1 cellular context compared by ENCODE assay signal in genomic region chr18:59139615-59140286, GRCh38.
TF ChIP-seq lines count a peak whose summit lies in the region.

Gene SEC11C, plus strand, starts transcription at chr18:59139884. Its CDS starts 65 bp downstream, at chr18:59139949.

TF ChIP-seq in HepG2, 621 proteins besides CTCF, POLR2A, EP300 and RAD21 (continued from another document and continues in another):
- TF ChIP-seq, protein P1, sequence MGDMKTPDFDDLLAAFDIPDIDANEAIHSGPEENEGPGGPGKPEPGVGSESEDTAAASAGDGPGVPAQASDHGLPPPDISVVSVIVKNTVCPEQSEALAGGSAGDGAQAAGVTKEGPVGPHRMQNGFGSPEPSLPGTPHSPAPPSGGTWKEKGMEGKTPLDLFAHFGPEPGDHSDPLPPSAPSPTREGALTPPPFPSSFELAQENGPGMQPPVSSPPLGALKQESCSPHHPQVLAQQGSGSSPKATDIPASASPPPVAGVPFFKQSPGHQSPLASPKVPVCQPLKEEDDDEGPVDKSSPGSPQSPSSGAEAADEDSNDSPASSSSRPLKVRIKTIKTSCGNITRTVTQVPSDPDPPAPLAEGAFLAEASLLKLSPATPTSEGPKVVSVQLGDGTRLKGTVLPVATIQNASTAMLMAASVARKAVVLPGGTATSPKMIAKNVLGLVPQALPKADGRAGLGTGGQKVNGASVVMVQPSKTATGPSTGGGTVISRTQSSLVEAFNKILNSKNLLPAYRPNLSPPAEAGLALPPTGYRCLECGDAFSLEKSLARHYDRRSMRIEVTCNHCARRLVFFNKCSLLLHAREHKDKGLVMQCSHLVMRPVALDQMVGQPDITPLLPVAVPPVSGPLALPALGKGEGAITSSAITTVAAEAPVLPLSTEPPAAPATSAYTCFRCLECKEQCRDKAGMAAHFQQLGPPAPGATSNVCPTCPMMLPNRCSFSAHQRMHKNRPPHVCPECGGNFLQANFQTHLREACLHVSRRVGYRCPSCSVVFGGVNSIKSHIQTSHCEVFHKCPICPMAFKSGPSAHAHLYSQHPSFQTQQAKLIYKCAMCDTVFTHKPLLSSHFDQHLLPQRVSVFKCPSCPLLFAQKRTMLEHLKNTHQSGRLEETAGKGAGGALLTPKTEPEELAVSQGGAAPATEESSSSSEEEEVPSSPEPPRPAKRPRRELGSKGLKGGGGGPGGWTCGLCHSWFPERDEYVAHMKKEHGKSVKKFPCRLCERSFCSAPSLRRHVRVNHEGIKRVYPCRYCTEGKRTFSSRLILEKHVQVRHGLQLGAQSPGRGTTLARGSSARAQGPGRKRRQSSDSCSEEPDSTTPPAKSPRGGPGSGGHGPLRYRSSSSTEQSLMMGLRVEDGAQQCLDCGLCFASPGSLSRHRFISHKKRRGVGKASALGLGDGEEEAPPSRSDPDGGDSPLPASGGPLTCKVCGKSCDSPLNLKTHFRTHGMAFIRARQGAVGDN (CRISPR knock-in tag; IDR thresholded peaks at IDR 0.05) = peak; percentile 82
- TF ChIP-seq KLF9 (CRISPR knock-in tag; IDR thresholded peaks at IDR 0.05; ENCODE audit: low read depth) = no peak
- TF ChIP-seq ZNF556 (CRISPR knock-in tag; IDR thresholded peaks at IDR 0.05; ENCODE audit: borderline replicate concordance) = peak; percentile 66; the same call in 1 of the 2 replicates
- TF ChIP-seq SCMH1 (CRISPR knock-in tag; IDR thresholded peaks at IDR 0.05; ENCODE audit: borderline replicate concordance) = no peak
- TF ChIP-seq KLF6 (CRISPR knock-in tag; IDR thresholded peaks at IDR 0.05) = peak; percentile 33; the same call in 1 of the 2 replicates
- 0 out of 2 replicates have a peak, but pooled peaks have one; percentile 44 for TF ChIP-seq ZSCAN25 (CRISPR knock-in tag; IDR thresholded peaks at IDR 0.05)
- 0 out of 2 replicates have a peak, but pooled peaks have one; percentile 12 for TF ChIP-seq KDM4B (CRISPR knock-in tag; IDR thresholded peaks at IDR 0.05)
- TF ChIP-seq ZKSCAN1 (IDR thresholded peaks at IDR 0.05; ENCODE audit: low read length) = no peak
- 0 out of 2 replicates have a peak, but pooled peaks have one; percentile 13 for TF ChIP-seq AKNA (CRISPR knock-in tag; IDR thresholded peaks at IDR 0.05; ENCODE audit: borderline replicate concordance)
- peak; percentile 82; the same call in 1 of the 2 replicates for TF ChIP-seq FOXC1 (CRISPR knock-in tag; IDR thresholded peaks at IDR 0.05; ENCODE audit: borderline replicate concordance)
- TF ChIP-seq BRF2 (CRISPR knock-in tag; IDR thresholded peaks at IDR 0.05) = peak; percentile 77; the same call in 1 of the 2 replicates
- peak; percentile 76; the same call in 1 of the 2 replicates for TF ChIP-seq SIN3A (IDR thresholded peaks at IDR 0.05; ENCODE audit: borderline replicate concordance, low read depth, low read length)
- 0 out of 2 replicates have a peak, but pooled peaks have one; percentile 33 for TF ChIP-seq IRF2 (CRISPR knock-in tag; IDR thresholded peaks at IDR 0.05)
- peak; percentile 67; the same call in 1 of the 2 replicates for TF ChIP-seq ZNF232 (CRISPR knock-in tag; IDR thresholded peaks at IDR 0.05; ENCODE audit: borderline replicate concordance)
- 0 out of 2 replicates have a peak, but pooled peaks have one; percentile 9 for TF ChIP-seq TP53 (CRISPR knock-in tag; conservative IDR thresholded peaks at IDR 0.05)
- no peak for TF ChIP-seq HMG20B (CRISPR knock-in tag; conservative IDR thresholded peaks at IDR 0.05)
- TF ChIP-seq TAF1 (CRISPR knock-in tag; IDR thresholded peaks at IDR 0.05) = peak; percentile 80
- TF ChIP-seq SP2 (CRISPR knock-in tag; IDR thresholded peaks at IDR 0.05) = peak; percentile 64
- TF ChIP-seq ZNF850 (CRISPR knock-in tag; conservative IDR thresholded peaks at IDR 0.05) = no peak
- 0 out of 2 replicates have a peak, but pooled peaks have one; percentile 30 for TF ChIP-seq REL (CRISPR knock-in tag; conservative IDR thresholded peaks at IDR 0.05)
- peak; percentile 78; the same call in 1 of the 2 replicates for TF ChIP-seq ZNF777 (CRISPR knock-in tag; IDR thresholded peaks at IDR 0.05)
- no peak; the same call in 1 of the 2 replicates for TF ChIP-seq RFXAP (CRISPR knock-in tag; IDR thresholded peaks at IDR 0.05; ENCODE audit: borderline replicate concordance)
- TF ChIP-seq YEATS4 (CRISPR knock-in tag; IDR thresholded peaks at IDR 0.05; ENCODE audit: borderline replicate concordance) = peak; percentile 63; the same call in 1 of the 2 replicates
- peak; percentile 79; the same call in 1 of the 2 replicates for TF ChIP-seq MYC (CRISPR knock-in tag; IDR thresholded peaks at IDR 0.05; ENCODE audit: borderline replicate concordance)
- TF ChIP-seq ZBTB42 (CRISPR knock-in tag; IDR thresholded peaks at IDR 0.05) = peak; percentile 63; the same call in 1 of the 2 replicates
- peak; percentile 73 for TF ChIP-seq NFYB (CRISPR knock-in tag; IDR thresholded peaks at IDR 0.05)
- TF ChIP-seq ZNF142 (CRISPR knock-in tag; IDR thresholded peaks at IDR 0.05) = peak; percentile 89
- TF ChIP-seq AGO2 (optimal IDR thresholded peaks at IDR 0.05; ENCODE audit: low read depth, low read length) = peak; percentile 55
- TF ChIP-seq SMAD1 (CRISPR knock-in tag; IDR thresholded peaks at IDR 0.05; ENCODE audit: borderline replicate concordance, low read depth) = peak; percentile 67; the same call in 1 of the 2 replicates
- TF ChIP-seq ZBTB3 (CRISPR knock-in tag; IDR thresholded peaks at IDR 0.05; ENCODE audit: borderline replicate concordance, low read depth) = peak; percentile 62; the same call in 1 of the 2 replicates
- no peak for TF ChIP-seq ZNF282 (IDR thresholded peaks at IDR 0.05; ENCODE audit: partially characterized antibody)
- TF ChIP-seq ZNF557 (CRISPR knock-in tag; IDR thresholded peaks at IDR 0.05) = no peak
- no peak for TF ChIP-seq ZNF713 (CRISPR knock-in tag; IDR thresholded peaks at IDR 0.05)
- TF ChIP-seq ETV5 (CRISPR knock-in tag; IDR thresholded peaks at IDR 0.05; ENCODE audit: borderline replicate concordance) = peak; percentile 5; the same call in 1 of the 2 replicates
- TF ChIP-seq HDAC6 (IDR thresholded peaks at IDR 0.05; ENCODE audit: low read depth, low read length) = no peak
- TF ChIP-seq ZNF501 (CRISPR knock-in tag; IDR thresholded peaks at IDR 0.05) = peak; percentile 99
- TF ChIP-seq MEF2D (CRISPR knock-in tag; IDR thresholded peaks at IDR 0.05) = peak; percentile 67
- TF ChIP-seq MEIS2 (CRISPR knock-in tag; IDR thresholded peaks at IDR 0.05) = peak; percentile 48
- TF ChIP-seq ZNF619 (CRISPR knock-in tag; IDR thresholded peaks at IDR 0.05) = no peak
- TF ChIP-seq, protein P2, sequence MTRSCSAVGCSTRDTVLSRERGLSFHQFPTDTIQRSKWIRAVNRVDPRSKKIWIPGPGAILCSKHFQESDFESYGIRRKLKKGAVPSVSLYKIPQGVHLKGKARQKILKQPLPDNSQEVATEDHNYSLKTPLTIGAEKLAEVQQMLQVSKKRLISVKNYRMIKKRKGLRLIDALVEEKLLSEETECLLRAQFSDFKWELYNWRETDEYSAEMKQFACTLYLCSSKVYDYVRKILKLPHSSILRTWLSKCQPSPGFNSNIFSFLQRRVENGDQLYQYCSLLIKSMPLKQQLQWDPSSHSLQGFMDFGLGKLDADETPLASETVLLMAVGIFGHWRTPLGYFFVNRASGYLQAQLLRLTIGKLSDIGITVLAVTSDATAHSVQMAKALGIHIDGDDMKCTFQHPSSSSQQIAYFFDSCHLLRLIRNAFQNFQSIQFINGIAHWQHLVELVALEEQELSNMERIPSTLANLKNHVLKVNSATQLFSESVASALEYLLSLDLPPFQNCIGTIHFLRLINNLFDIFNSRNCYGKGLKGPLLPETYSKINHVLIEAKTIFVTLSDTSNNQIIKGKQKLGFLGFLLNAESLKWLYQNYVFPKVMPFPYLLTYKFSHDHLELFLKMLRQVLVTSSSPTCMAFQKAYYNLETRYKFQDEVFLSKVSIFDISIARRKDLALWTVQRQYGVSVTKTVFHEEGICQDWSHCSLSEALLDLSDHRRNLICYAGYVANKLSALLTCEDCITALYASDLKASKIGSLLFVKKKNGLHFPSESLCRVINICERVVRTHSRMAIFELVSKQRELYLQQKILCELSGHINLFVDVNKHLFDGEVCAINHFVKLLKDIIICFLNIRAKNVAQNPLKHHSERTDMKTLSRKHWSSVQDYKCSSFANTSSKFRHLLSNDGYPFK (CRISPR knock-in tag; IDR thresholded peaks at IDR 0.05; ENCODE audit: borderline replicate concordance) = peak; percentile 74; the same call in 1 of the 2 replicates
- peak; percentile 81; the same call in 1 of the 2 replicates for TF ChIP-seq MEIS1 (CRISPR knock-in tag; IDR thresholded peaks at IDR 0.05; ENCODE audit: borderline replicate concordance)
- no peak; the same call in 1 of the 2 replicates for TF ChIP-seq SMYD3 (CRISPR knock-in tag; IDR thresholded peaks at IDR 0.05)
- TF ChIP-seq AHR (CRISPR knock-in tag; IDR thresholded peaks at IDR 0.05) = peak; percentile 72; the same call in 1 of the 2 replicates
- no peak for TF ChIP-seq HMG20A (CRISPR knock-in tag; IDR thresholded peaks at IDR 0.05; ENCODE audit: borderline replicate concordance)
- TF ChIP-seq NAIF1 (CRISPR knock-in tag; IDR thresholded peaks at IDR 0.05; ENCODE audit: borderline replicate concordance) = no peak
- TF ChIP-seq ZNF616 (CRISPR knock-in tag; IDR thresholded peaks at IDR 0.05; ENCODE audit: low read depth) = no peak
- no peak for TF ChIP-seq KDM3A (CRISPR knock-in tag; IDR thresholded peaks at IDR 0.05; ENCODE audit: low read depth)
- TF ChIP-seq ZNF264 (CRISPR knock-in tag; IDR thresholded peaks at IDR 0.05) = no peak
- TF ChIP-seq ZNF543 (CRISPR knock-in tag; IDR thresholded peaks at IDR 0.05) = peak; percentile 84; the same call in 1 of the 2 replicates
